8 cellular contexts compared by ENCODE assay signal in genomic region chr15:77419050-77419835, GRCh38. TPM values are rescaled to one million over a fixed set of nuclear protein-coding genes. Genes with fewer than 3 reads are reported as not detected.
DNase-seq lines count a peak whose midpoint lies in the region; ATAC-seq and TF ChIP-seq lines count a peak whose summit lies in the region.

No MANE protein-coding gene starts in this region.

- H3K4me3 Mint-ChIP-seq in WTC11, result peak overlapping the region; percentile 98

- H3K27me3 Mint-ChIP-seq in WTC11 (ENCODE audit: low read depth), result no peaks in the 10 kb centered on the region; the same call in none of the 2 replicates

- H3K9me3 Mint-ChIP-seq in WTC11, result no peaks in the 10 kb centered on the region

- peaks cover 41% of the 10 kb centered on the region for H3K4me1 Mint-ChIP-seq in WTC11

- H3K36me3 Mint-ChIP-seq in WTC11, result 0 out of 2 replicates have a peak, but pooled peaks cover 2% of the 10 kb centered on the region

- peak; percentile 27 for ATAC-seq in GM19025 (IDR thresholded peaks at IDR 0.05; ENCODE audit: low read depth, unreplicated experiment)
- peak; percentile 15 for ATAC-seq in HG03469 (IDR thresholded peaks at IDR 0.05; ENCODE audit: unreplicated experiment)
- peak; percentile 10 for ATAC-seq in WTC11
- ATAC-seq in left colon, result peak; percentile 6

- no peak for TF ChIP-seq CTCF in WTC11 (IDR thresholded peaks at IDR 0.05)

- POLR2A ChIA-PET in WTC11 (lab: Charles Lee), result interaction anchor here (0.6 kb wide), 1 partner anchor 344 kb away, joined by 3 read pairs; no protein-coding TSS in a partner anchor

- CTCF ChIA-PET in WTC11 (lab: Charles Lee), result interaction anchor here (0.6 to 2.1 kb wide), 9 partner anchors 9 to 236 kb away, joined by 3 to 12 read pairs (median 4); no protein-coding TSS in a partner anchor

- peak overlapping the region; percentile 75 for H3K27ac Mint-ChIP-seq in WTC11

- intact Hi-C loops in left colon (cut with DNase I, micrococcal nuclease), result no loop called here

- DNase-seq in AG08395 (ENCODE audit: low spot score), result peak; percentile 21
- DNase-seq in WTC11 (ENCODE audit: low spot score), result peak; percentile 60
- DNase-seq in cerebellar cortex (ENCODE audit: low spot score), result peak; percentile 4
- peak; percentile 41 to 58 for DNase-seq in left colon
- DNase-seq in stimulated activated CD4-positive, alpha-beta T cell treated with anti-CD3 and anti-CD28 coated beads, Interleukin-1b, Interleukin-23, amount 100 ng/mL, for 48 hours, result peak; percentile 48
- DNase-seq in NK-92 treated with Interleukin-12 subunit alpha and Interleukin-12 subunit beta, amount 100 ng/mL, for 24 hours (lab: John Stamatoyannopoulos, UW), result no peak

TF ChIP-seq in WTC11, 78 proteins besides CTCF, POLR2A, EP300 and RAD21:
- TF ChIP-seq ZNF263 (CRISPR knock-in tag; IDR thresholded peaks at IDR 0.05; ENCODE audit: low read depth) (no peak), NR2C2 (CRISPR knock-in tag; IDR thresholded peaks at IDR 0.05) (no peak), HMGXB4 (CRISPR knock-in tag; IDR thresholded peaks at IDR 0.05) (peak; percentile 86), ESRRA (CRISPR knock-in tag; IDR thresholded peaks at IDR 0.05; ENCODE audit: borderline replicate concordance) (no peak)
TF ChIP-seq in WTC11: peak in this region for 1.

RNA-seq across cellular contexts. Expression of gene PEAK1, which starts 0.7 kb away (rescaled TPM):
- 49.0 to 51.1 TPM (median 49.7 TPM) in 3 replicates for total RNA-seq in WTC11 (2021)
- 10 to 100 TPM; 57.0 to 57.5 TPM for total RNA-seq in left colon

RNA-seq across cellular contexts. Expression of gene HMG20A, which starts 1.4 kb away (rescaled TPM):
- total RNA-seq in WTC11 (2021), result 62.2 to 69.4 TPM (median 65.1 TPM) in 3 replicates
- total RNA-seq in left colon, result 10 to 100 TPM; 30.6 to 31.6 TPM
